20 cellular contexts compared by ENCODE assay signal in the genomic region with DNA sequence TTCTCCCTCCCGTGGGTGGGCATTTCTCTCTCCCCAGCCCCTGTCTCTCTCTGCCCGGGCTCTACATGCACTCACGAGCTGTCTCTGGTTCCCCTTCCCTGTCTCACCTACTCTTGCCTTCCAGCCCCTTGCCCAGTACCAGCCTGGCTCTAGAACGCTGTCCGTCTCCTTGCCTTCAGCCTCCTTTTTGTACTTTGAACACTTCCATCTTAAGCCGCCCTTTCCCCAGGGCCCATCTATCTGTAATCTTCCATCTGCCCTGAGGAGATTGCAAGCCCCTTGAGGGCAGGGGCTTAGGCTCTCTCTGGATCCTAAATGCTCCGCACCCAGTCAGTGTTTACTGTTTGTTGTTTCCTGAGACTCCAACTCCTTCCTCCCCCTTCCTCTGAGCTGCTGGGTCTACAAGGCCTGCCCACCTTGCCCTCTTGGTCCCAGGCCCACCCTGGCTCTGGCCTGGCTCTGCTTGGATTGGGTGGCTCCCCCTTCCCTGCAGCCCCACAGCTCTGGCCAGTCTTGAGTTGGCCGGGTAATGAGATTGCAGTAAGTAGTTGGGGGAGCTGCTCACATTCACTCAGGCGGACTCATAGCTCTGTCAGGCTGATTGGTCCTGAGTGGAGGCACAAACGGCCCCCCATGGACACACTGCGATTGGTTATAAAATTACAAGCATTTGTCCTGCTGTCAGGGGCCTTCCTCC. TPM values are rescaled to one million over a fixed set of nuclear protein-coding genes. Genes with fewer than 3 reads are reported as not detected.
DNase-seq lines count a peak whose midpoint lies in the region; ATAC-seq and TF ChIP-seq lines count a peak whose summit lies in the region.
"Had no signal": no experiment of that assay in that cellular context is flagged by ENCODE, and none has a peak within 500 bp of the region (broad histone marks: within the 10 kb centered on the region; RNA-seq: fewer than 3 reads in every experiment).

No MANE protein-coding gene starts in this region.

- H3K27me3 Mint-ChIP-seq in T-helper 2 cell treated with Interferon-gamma antibody and Interleukin-4, amounts not matched to agents 5 μg/mL and 100 μg/mL, for 36 hours (ENCODE audit: low read depth) = peaks cover 5% of the 10 kb centered on the region
- H3K27me3 Mint-ChIP-seq in natural killer cell treated with Interleukin-12 subunit alpha and Interleukin-12 subunit beta and Interleukin-15 and Interleukin-18, amount 100 ng/mL, for 72 hours = peaks cover 0 to 6% of the 10 kb centered on the region in 2 donors
- H3K27me3 Mint-ChIP-seq in natural killer cell (ENCODE audit: low read depth in 2 of 2) = peaks cover 2 to 7% of the 10 kb centered on the region in 2 donors
- H3K27me3 Mint-ChIP-seq in activated naive CD4-positive, alpha-beta T cell treated with anti-CD3 and anti-CD28 coated beads for 36 hours (ENCODE audit: low read depth) = peaks cover 1% of the 10 kb centered on the region

- H3K4me1 Mint-ChIP-seq in T-helper 2 cell treated with Interferon-gamma antibody and Interleukin-4, amounts not matched to agents 5 μg/mL and 100 μg/mL, for 36 hours (ENCODE audit: low read depth) = peaks cover 16% of the 10 kb centered on the region
- peaks cover 9 to 14% of the 10 kb centered on the region in 2 donors for H3K4me1 Mint-ChIP-seq in natural killer cell treated with Interleukin-12 subunit alpha and Interleukin-12 subunit beta and Interleukin-15 and Interleukin-18, amount 100 ng/mL, for 72 hours (ENCODE audit: low read depth in 2 of 2)
- peaks cover 13 to 30% of the 10 kb centered on the region in 2 donors for H3K4me1 Mint-ChIP-seq in natural killer cell
- H3K4me1 Mint-ChIP-seq in activated naive CD4-positive, alpha-beta T cell treated with anti-CD3 and anti-CD28 coated beads for 36 hours (ENCODE audit: low read depth) = peaks cover 14% of the 10 kb centered on the region
- H3K4me1 Mint-ChIP-seq: activated B cell treated with CpG ODN at 0.5 μM for 24 hours had no signal

- TF ChIP-seq CTCF in natural killer cell (IDR thresholded peaks at IDR 0.05) = no peak

- H3K27ac Mint-ChIP-seq in T-helper 2 cell treated with Interferon-gamma antibody and Interleukin-4, amounts not matched to agents 5 μg/mL and 100 μg/mL, for 36 hours = peak overlapping the region; percentile 55
- no peak overlapping the region for H3K27ac Mint-ChIP-seq in natural killer cell treated with Interleukin-12 subunit alpha and Interleukin-12 subunit beta and Interleukin-15 and Interleukin-18, amount 100 ng/mL, for 72 hours
- peak overlapping the region in 1 of 2 donors; percentile 37 for H3K27ac Mint-ChIP-seq in natural killer cell
- no peak overlapping the region for H3K27ac Mint-ChIP-seq in activated naive CD4-positive, alpha-beta T cell treated with anti-CD3 and anti-CD28 coated beads for 36 hours
- H3K27ac Mint-ChIP-seq: activated B cell treated with CpG ODN at 0.5 μM for 24 hours; CD8-positive, alpha-beta T cell; GM23338; nephron progenitor cell had no signal

- CTCF ChIA-PET in activated naive CD4-positive, alpha-beta T cell treated with anti-CD3 and anti-CD28 coated beads for 36 hours (lab: Charles Lee) = interaction anchor here (0.5 to 1.5 kb wide), 5 partner anchors 11 to 345 kb away, joined by 3 read pairs; a partner anchor contains a TSS

- no peaks in the 10 kb centered on the region for H3K36me3 Mint-ChIP-seq in T-helper 2 cell treated with Interferon-gamma antibody and Interleukin-4, amounts not matched to agents 5 μg/mL and 100 μg/mL, for 36 hours (ENCODE audit: low read depth)
- H3K36me3 Mint-ChIP-seq in natural killer cell treated with Interleukin-12 subunit alpha and Interleukin-12 subunit beta and Interleukin-15 and Interleukin-18, amount 100 ng/mL, for 72 hours = no peaks in the 10 kb centered on the region
- H3K36me3 Mint-ChIP-seq in natural killer cell = no peaks in the 10 kb centered on the region
- no peaks in the 10 kb centered on the region for H3K36me3 Mint-ChIP-seq in activated naive CD4-positive, alpha-beta T cell treated with anti-CD3 and anti-CD28 coated beads for 36 hours (ENCODE audit: low read depth)

- no peak overlapping the region for H3K4me3 Mint-ChIP-seq in T-helper 2 cell treated with Interferon-gamma antibody and Interleukin-4, amounts not matched to agents 5 μg/mL and 100 μg/mL, for 36 hours
- no peak overlapping the region for H3K4me3 Mint-ChIP-seq in natural killer cell treated with Interleukin-12 subunit alpha and Interleukin-12 subunit beta and Interleukin-15 and Interleukin-18, amount 100 ng/mL, for 72 hours
- no peak overlapping the region for H3K4me3 Mint-ChIP-seq in natural killer cell
- no peak overlapping the region for H3K4me3 Mint-ChIP-seq in activated naive CD4-positive, alpha-beta T cell treated with anti-CD3 and anti-CD28 coated beads for 36 hours
- H3K4me3 Mint-ChIP-seq: activated B cell treated with CpG ODN at 0.5 μM for 24 hours; CD8-positive, alpha-beta T cell; effector memory CD8-positive, alpha-beta T cell; GM23338 had no signal

- DNase-seq in T-helper 2 cell treated with Interferon-gamma antibody and Interleukin-4, amounts not matched to agents 5 μg/mL and 100 μg/mL, for 36 hours (ENCODE audit: low spot score) = no peak
- DNase-seq in T-helper 2 cell = no peak
- peak; percentile 22 for DNase-seq in natural killer cell treated with Interleukin-12 subunit alpha and Interleukin-12 subunit beta and Interleukin-15 and Interleukin-18, amount 100 ng/mL, for 72 hours (ENCODE audit: low spot score)
- DNase-seq in natural killer cell = no peak
- DNase-seq in islet precursor cell = peak; percentile 36
- DNase-seq in DMS79 (lab: John Stamatoyannopoulos, UW) = no peak
- no peak for DNase-seq in inferior parietal cortex (ENCODE audit: extremely low spot score)
- no peak for DNase-seq in activated naive CD4-positive, alpha-beta T cell treated with anti-CD3 and anti-CD28 coated beads for 36 hours
- DNase-seq: activated B cell treated with CpG ODN at 0.5 μM for 24 hours; activated naive CD4-positive, alpha-beta T cell; activated T-cell treated with anti-CD3 and anti-CD28 coated beads, Interleukin-2, amount 50 U/mL, for 48 hours; amygdala; CD8-positive, alpha-beta T cell; effector memory CD8-positive, alpha-beta T cell; mucosa of descending colon; NCI-H446; stimulated activated CD4-positive, alpha-beta T cell treated with anti-CD3 and anti-CD28 coated beads, Interleukin-4, amount 100 ng/mL, for 4 hours; stimulated activated naive CD4-positive, alpha-beta T cell had no signal

- H3K9me3 Mint-ChIP-seq in T-helper 2 cell treated with Interferon-gamma antibody and Interleukin-4, amounts not matched to agents 5 μg/mL and 100 μg/mL, for 36 hours = no peaks in the 10 kb centered on the region
- no peaks in the 10 kb centered on the region for H3K9me3 Mint-ChIP-seq in natural killer cell treated with Interleukin-12 subunit alpha and Interleukin-12 subunit beta and Interleukin-15 and Interleukin-18, amount 100 ng/mL, for 72 hours
- H3K9me3 Mint-ChIP-seq in natural killer cell = no peaks in the 10 kb centered on the region
- no peaks in the 10 kb centered on the region for H3K9me3 Mint-ChIP-seq in activated naive CD4-positive, alpha-beta T cell treated with anti-CD3 and anti-CD28 coated beads for 36 hours
- H3K9me3 Mint-ChIP-seq: activated B cell treated with CpG ODN at 0.5 μM for 24 hours; CD8-positive, alpha-beta T cell; effector memory CD8-positive, alpha-beta T cell; GM23338; nephron progenitor cell had no signal

- ATAC-seq in natural killer cell treated with Interleukin-12 subunit alpha and Interleukin-12 subunit beta and Interleukin-15 and Interleukin-18, amount 100 ng/mL, for 72 hours = no peak
- ATAC-seq in natural killer cell = no peak
- ATAC-seq: CD8-positive, alpha-beta T cell; effector memory CD8-positive, alpha-beta T cell; GM23338; mucosa of descending colon had no signal

- intact Hi-C loops in natural killer cell (cut with micrococcal nuclease) = no loop called here
- intact Hi-C loops in activated naive CD4-positive, alpha-beta T cell treated with anti-CD3 and anti-CD28 coated beads for 36 hours (cut with micrococcal nuclease) = no loop called here

RNA-seq across cellular contexts. Expression of a gene that starts 28.3 kb away (rescaled TPM):
- 10 to 100 TPM; 27.6 to 37.3 TPM for total RNA-seq in natural killer cell treated with Interleukin-12 subunit alpha and Interleukin-12 subunit beta and Interleukin-15 and Interleukin-18, amount 100 ng/mL, for 72 hours
- 10 to 100 TPM; 22.8 to 31.4 (median 26.1) TPM for total RNA-seq in natural killer cell
- total RNA-seq in activated naive CD4-positive, alpha-beta T cell treated with anti-CD3 and anti-CD28 coated beads for 36 hours = 10 to 100 TPM; 28.1 to 29.0 TPM

RNA-seq across cellular contexts. Expression of a gene that starts 28.4 kb away (rescaled TPM):
- 10 to 100 TPM in 1 of 2 donors, 1 to 10 TPM in 1; 8.2 to 11.2 TPM for total RNA-seq in natural killer cell treated with Interleukin-12 subunit alpha and Interleukin-12 subunit beta and Interleukin-15 and Interleukin-18, amount 100 ng/mL, for 72 hours
- total RNA-seq in natural killer cell = 1 to 10 TPM in 1 of 3 donors, under 1 TPM in 2; 0.72 to 1.0 (median 0.83) TPM
- total RNA-seq in activated naive CD4-positive, alpha-beta T cell treated with anti-CD3 and anti-CD28 coated beads for 36 hours = 10 to 100 TPM; 13.8 to 14.1 TPM

Comparison
In these comparisons a context has a peak if more than half of its experiments do, and no peak if none do; other contexts are left out.
1. DNase-seq: peak in natural killer cell treated with Interleukin-12 subunit alpha and Interleukin-12 subunit beta and Interleukin-15 and Interleukin-18, amount 100 ng/mL, for 72 hours (single experiment) and islet precursor cell (single experiment); none in T-helper 2 cell treated with Interferon-gamma antibody and Interleukin-4, amounts not matched to agents 5 μg/mL and 100 μg/mL, for 36 hours (single experiment), T-helper 2 cell (0 of 5), natural killer cell (single experiment), DMS79 (single experiment), inferior parietal cortex (single experiment) and activated naive CD4-positive, alpha-beta T cell treated with anti-CD3 and anti-CD28 coated beads for 36 hours (single experiment).
2. RNA of a gene that starts 28.4 kb away (total RNA-seq): 13.8 to 14.1 TPM in activated naive CD4-positive, alpha-beta T cell treated with anti-CD3 and anti-CD28 coated beads for 36 hours and 8.2 to 11.2 TPM in natural killer cell treated with Interleukin-12 subunit alpha and Interleukin-12 subunit beta and Interleukin-15 and Interleukin-18, amount 100 ng/mL, for 72 hours; 0.72 to 1.0 TPM in natural killer cell; every median in the first group is over 4 times any median in the second.